ENCODE assay signal across 1 cellular context in the genomic region with DNA sequence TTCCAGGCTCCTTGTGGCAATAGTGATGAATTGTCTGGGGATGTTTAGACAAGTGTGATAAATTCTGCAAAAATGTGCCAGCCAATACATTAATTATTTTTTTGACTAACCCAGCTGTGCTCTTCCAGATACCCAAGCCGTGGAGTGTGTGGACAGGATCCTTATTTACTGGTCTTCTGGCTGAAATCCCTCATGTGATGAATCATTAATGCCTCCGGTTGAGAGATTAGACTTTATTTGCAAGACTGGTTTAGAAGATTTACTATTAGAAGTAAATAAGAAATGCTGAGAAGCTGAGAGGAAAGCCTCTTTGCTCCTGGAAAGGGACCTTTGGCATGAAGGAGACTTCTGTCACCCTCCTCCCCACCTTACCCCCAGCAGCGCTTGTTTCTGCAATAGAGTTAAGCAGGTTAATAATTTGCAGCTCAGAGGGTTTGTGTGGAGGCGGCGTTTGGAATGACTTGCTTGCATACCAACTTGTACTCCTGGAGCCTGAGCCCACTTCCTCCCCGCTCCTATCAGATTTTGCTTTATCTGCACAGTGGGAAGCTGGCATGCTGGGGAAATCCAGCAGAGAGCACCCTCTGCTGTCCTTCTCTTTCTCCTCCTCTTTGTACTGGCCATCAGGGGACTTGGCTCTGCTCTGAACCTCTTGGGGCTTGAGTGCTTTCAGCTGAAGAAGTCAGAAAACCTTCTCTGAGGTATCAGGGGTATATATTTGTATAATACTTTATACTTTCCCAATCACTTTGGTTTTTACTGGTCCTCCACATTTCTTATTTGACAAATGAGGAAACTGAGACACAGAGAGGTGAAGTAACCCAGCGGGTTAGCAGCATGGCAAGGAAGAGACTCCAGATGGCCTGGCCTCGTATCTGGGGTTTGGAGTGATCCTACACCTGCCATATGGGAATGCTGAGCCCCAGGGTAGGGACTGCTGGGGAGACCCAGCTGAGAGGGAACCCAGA.
A peak's percentile ranks its signal among the peaks of the same experiment; 100 is the strongest.
TF ChIP-seq lines count a peak whose summit lies in the region.

No MANE protein-coding gene starts in this region.

TF ChIP-seq in HepG2, 621 proteins besides CTCF, POLR2A, EP300 and RAD21 (continued from another document and continues in another):
- TF ChIP-seq ZNF75D (CRISPR knock-in tag; IDR thresholded peaks at IDR 0.05; ENCODE audit: borderline replicate concordance) = no peak
- TF ChIP-seq PAWR (CRISPR knock-in tag; IDR thresholded peaks at IDR 0.05; ENCODE audit: borderline replicate concordance) = no peak
- TF ChIP-seq ZFP90 (CRISPR knock-in tag; IDR thresholded peaks at IDR 0.05; ENCODE audit: borderline replicate concordance) = no peak
- TF ChIP-seq HNRNPH1 (optimal IDR thresholded peaks at IDR 0.05; ENCODE audit: low read depth, low read length) = no peak
- TF ChIP-seq ZNF253 (CRISPR knock-in tag; IDR thresholded peaks at IDR 0.05; ENCODE audit: borderline replicate concordance) = no peak
- no peak for TF ChIP-seq FOXK2 (IDR thresholded peaks at IDR 0.05)
- TF ChIP-seq PCBP2 (optimal IDR thresholded peaks at IDR 0.05; ENCODE audit: low read depth, low read length, poor library complexity, severe bottlenecking) = no peak
- TF ChIP-seq ZNF282 (IDR thresholded peaks at IDR 0.05; ENCODE audit: partially characterized antibody) = no peak
- no peak for TF ChIP-seq HNRNPK (IDR thresholded peaks at IDR 0.05; ENCODE audit: low read depth, low read length, poor library complexity, severe bottlenecking)
- no peak for TF ChIP-seq EED (CRISPR knock-in tag; IDR thresholded peaks at IDR 0.05)
- TF ChIP-seq SALL2 (CRISPR knock-in tag; IDR thresholded peaks at IDR 0.05) = no peak
- peak; percentile 49; the same call in 1 of the 2 replicates for TF ChIP-seq HDAC2 (CRISPR knock-in tag; IDR thresholded peaks at IDR 0.05)
- no peak for TF ChIP-seq MLLT10 (CRISPR knock-in tag; IDR thresholded peaks at IDR 0.05)
- peak; percentile 53; the same call in 1 of the 2 replicates for TF ChIP-seq RARA (CRISPR knock-in tag; IDR thresholded peaks at IDR 0.05)
- TF ChIP-seq, protein P1, sequence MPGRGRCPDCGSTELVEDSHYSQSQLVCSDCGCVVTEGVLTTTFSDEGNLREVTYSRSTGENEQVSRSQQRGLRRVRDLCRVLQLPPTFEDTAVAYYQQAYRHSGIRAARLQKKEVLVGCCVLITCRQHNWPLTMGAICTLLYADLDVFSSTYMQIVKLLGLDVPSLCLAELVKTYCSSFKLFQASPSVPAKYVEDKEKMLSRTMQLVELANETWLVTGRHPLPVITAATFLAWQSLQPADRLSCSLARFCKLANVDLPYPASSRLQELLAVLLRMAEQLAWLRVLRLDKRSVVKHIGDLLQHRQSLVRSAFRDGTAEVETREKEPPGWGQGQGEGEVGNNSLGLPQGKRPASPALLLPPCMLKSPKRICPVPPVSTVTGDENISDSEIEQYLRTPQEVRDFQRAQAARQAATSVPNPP (CRISPR knock-in tag; IDR thresholded peaks at IDR 0.05) = no peak
- no peak for TF ChIP-seq NPAS2 (CRISPR knock-in tag; IDR thresholded peaks at IDR 0.05; ENCODE audit: borderline replicate concordance)
- TF ChIP-seq, protein P2, sequence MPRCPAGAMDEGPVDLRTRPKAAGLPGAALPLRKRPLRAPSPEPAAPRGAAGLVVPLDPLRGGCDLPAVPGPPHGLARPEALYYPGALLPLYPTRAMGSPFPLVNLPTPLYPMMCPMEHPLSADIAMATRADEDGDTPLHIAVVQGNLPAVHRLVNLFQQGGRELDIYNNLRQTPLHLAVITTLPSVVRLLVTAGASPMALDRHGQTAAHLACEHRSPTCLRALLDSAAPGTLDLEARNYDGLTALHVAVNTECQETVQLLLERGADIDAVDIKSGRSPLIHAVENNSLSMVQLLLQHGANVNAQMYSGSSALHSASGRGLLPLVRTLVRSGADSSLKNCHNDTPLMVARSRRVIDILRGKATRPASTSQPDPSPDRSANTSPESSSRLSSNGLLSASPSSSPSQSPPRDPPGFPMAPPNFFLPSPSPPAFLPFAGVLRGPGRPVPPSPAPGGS (CRISPR knock-in tag; IDR thresholded peaks at IDR 0.05) = 0 out of 2 replicates have a peak, but pooled peaks have one; percentile 34
- TF ChIP-seq ZNF44 (CRISPR knock-in tag; IDR thresholded peaks at IDR 0.05) = no peak
- no peak for TF ChIP-seq ATM (IDR thresholded peaks at IDR 0.05; ENCODE audit: borderline replicate concordance)
- TF ChIP-seq TOE1 (CRISPR knock-in tag; IDR thresholded peaks at IDR 0.05) = no peak
- no peak for TF ChIP-seq GATA4 (IDR thresholded peaks at IDR 0.05; ENCODE audit: borderline replicate concordance, low read depth)
- TF ChIP-seq, protein P3, sequence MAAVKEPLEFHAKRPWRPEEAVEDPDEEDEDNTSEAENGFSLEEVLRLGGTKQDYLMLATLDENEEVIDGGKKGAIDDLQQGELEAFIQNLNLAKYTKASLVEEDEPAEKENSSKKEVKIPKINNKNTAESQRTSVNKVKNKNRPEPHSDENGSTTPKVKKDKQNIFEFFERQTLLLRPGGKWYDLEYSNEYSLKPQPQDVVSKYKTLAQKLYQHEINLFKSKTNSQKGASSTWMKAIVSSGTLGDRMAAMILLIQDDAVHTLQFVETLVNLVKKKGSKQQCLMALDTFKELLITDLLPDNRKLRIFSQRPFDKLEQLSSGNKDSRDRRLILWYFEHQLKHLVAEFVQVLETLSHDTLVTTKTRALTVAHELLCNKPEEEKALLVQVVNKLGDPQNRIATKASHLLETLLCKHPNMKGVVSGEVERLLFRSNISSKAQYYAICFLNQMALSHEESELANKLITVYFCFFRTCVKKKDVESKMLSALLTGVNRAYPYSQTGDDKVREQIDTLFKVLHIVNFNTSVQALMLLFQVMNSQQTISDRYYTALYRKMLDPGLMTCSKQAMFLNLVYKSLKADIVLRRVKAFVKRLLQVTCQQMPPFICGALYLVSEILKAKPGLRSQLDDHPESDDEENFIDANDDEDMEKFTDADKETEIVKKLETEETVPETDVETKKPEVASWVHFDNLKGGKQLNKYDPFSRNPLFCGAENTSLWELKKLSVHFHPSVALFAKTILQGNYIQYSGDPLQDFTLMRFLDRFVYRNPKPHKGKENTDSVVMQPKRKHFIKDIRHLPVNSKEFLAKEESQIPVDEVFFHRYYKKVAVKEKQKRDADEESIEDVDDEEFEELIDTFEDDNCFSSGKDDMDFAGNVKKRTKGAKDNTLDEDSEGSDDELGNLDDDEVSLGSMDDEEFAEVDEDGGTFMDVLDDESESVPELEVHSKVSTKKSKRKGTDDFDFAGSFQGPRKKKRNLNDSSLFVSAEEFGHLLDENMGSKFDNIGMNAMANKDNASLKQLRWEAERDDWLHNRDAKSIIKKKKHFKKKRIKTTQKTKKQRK (IDR thresholded peaks at IDR 0.05; ENCODE audit: low read length) = no peak
- TF ChIP-seq ZNF17 (CRISPR knock-in tag; IDR thresholded peaks at IDR 0.05) = no peak
- no peak for TF ChIP-seq CHCHD3 (CRISPR knock-in tag; IDR thresholded peaks at IDR 0.05)
- TF ChIP-seq, protein P4, sequence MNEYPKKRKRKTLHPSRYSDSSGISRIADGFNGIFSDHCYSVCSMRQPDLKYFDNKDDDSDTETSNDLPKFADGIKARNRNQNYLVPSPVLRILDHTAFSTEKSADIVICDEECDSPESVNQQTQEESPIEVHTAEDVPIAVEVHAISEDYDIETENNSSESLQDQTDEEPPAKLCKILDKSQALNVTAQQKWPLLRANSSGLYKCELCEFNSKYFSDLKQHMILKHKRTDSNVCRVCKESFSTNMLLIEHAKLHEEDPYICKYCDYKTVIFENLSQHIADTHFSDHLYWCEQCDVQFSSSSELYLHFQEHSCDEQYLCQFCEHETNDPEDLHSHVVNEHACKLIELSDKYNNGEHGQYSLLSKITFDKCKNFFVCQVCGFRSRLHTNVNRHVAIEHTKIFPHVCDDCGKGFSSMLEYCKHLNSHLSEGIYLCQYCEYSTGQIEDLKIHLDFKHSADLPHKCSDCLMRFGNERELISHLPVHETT (CRISPR knock-in tag; conservative IDR thresholded peaks at IDR 0.05) = no peak
- TF ChIP-seq, protein P5, sequence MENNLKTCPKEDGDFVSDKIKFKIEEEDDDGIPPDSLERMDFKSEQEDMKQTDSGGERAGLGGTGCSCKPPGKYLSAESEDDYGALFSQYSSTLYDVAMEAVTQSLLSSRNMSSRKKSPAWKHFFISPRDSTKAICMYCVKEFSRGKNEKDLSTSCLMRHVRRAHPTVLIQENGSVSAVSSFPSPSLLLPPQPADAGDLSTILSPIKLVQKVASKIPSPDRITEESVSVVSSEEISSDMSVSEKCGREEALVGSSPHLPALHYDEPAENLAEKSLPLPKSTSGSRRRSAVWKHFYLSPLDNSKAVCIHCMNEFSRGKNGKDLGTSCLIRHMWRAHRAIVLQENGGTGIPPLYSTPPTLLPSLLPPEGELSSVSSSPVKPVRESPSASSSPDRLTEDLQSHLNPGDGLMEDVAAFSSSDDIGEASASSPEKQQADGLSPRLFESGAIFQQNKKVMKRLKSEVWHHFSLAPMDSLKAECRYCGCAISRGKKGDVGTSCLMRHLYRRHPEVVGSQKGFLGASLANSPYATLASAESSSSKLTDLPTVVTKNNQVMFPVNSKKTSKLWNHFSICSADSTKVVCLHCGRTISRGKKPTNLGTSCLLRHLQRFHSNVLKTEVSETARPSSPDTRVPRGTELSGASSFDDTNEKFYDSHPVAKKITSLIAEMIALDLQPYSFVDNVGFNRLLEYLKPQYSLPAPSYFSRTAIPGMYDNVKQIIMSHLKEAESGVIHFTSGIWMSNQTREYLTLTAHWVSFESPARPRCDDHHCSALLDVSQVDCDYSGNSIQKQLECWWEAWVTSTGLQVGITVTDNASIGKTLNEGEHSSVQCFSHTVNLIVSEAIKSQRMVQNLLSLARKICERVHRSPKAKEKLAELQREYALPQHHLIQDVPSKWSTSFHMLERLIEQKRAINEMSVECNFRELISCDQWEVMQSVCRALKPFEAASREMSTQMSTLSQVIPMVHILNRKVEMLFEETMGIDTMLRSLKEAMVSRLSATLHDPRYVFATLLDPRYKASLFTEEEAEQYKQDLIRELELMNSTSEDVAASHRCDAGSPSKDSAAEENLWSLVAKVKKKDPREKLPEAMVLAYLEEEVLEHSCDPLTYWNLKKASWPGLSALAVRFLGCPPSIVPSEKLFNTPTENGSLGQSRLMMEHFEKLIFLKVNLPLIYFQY (CRISPR knock-in tag; IDR thresholded peaks at IDR 0.05; ENCODE audit: borderline replicate concordance) = peak; percentile 65; the same call in 1 of the 2 replicates
- TF ChIP-seq STAG1 (CRISPR knock-in tag; IDR thresholded peaks at IDR 0.05) = peak; percentile 93
- peak; percentile 85 for TF ChIP-seq GATAD2A (CRISPR knock-in tag; IDR thresholded peaks at IDR 0.05)
- no peak for TF ChIP-seq JUN (CRISPR knock-in tag; IDR thresholded peaks at IDR 0.05)
- TF ChIP-seq NFKB2 (CRISPR knock-in tag; IDR thresholded peaks at IDR 0.05; ENCODE audit: borderline replicate concordance) = no peak
- no peak for TF ChIP-seq SATB2 (CRISPR knock-in tag; IDR thresholded peaks at IDR 0.05)
- no peak for TF ChIP-seq ZC3H4 (CRISPR knock-in tag; IDR thresholded peaks at IDR 0.05; ENCODE audit: borderline replicate concordance)
- TF ChIP-seq, protein P6, sequence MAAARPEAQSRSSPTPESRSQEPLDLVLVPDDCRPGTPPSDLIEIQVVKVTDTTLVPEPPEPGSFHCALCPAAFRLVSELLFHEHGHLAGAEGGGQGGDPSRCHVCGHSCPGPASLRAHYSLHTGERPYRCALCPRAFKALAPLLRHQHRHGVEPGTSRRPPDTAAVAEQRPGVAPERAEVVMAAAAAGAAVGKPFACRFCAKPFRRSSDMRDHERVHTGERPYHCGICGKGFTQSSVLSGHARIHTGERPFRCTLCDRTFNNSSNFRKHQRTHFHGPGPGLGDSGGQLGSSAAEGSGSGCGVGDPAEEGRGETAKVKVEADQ (CRISPR knock-in tag; IDR thresholded peaks at IDR 0.05; ENCODE audit: borderline replicate concordance) = 0 out of 2 replicates have a peak, but pooled peaks have one; percentile 32
- TF ChIP-seq NONO (IDR thresholded peaks at IDR 0.05) = no peak
- TF ChIP-seq NONO (CRISPR knock-in tag; conservative IDR thresholded peaks at IDR 0.05) = no peak
- TF ChIP-seq, protein P7, sequence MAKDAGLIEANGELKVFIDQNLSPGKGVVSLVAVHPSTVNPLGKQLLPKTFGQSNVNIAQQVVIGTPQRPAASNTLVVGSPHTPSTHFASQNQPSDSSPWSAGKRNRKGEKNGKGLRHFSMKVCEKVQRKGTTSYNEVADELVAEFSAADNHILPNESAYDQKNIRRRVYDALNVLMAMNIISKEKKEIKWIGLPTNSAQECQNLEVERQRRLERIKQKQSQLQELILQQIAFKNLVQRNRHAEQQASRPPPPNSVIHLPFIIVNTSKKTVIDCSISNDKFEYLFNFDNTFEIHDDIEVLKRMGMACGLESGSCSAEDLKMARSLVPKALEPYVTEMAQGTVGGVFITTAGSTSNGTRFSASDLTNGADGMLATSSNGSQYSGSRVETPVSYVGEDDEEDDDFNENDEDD (CRISPR knock-in tag; IDR thresholded peaks at IDR 0.05; ENCODE audit: borderline replicate concordance) = no peak
- TF ChIP-seq EEA1 (CRISPR knock-in tag; IDR thresholded peaks at IDR 0.05; ENCODE audit: borderline replicate concordance) = no peak
- TF ChIP-seq ZNF670 (CRISPR knock-in tag; IDR thresholded peaks at IDR 0.05; ENCODE audit: borderline replicate concordance) = no peak
- no peak for TF ChIP-seq GLI4 (CRISPR knock-in tag; IDR thresholded peaks at IDR 0.05; ENCODE audit: borderline replicate concordance)
- TF ChIP-seq BCL6 (CRISPR knock-in tag; IDR thresholded peaks at IDR 0.05) = peak; percentile 28; the same call in 1 of the 2 replicates
- TF ChIP-seq, protein P8, sequence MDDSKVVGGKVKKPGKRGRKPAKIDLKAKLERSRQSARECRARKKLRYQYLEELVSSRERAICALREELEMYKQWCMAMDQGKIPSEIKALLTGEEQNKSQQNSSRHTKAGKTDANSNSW (CRISPR knock-in tag; IDR thresholded peaks at IDR 0.05; ENCODE audit: borderline replicate concordance) = no peak
- peak; percentile 84 for TF ChIP-seq ETV5 (CRISPR knock-in tag; IDR thresholded peaks at IDR 0.05; ENCODE audit: borderline replicate concordance)
- TF ChIP-seq NCOA5 (CRISPR knock-in tag; IDR thresholded peaks at IDR 0.05) = no peak
- no peak for TF ChIP-seq HCFC1 (IDR thresholded peaks at IDR 0.05; ENCODE audit: low read depth, low read length)
- TF ChIP-seq, protein P9, sequence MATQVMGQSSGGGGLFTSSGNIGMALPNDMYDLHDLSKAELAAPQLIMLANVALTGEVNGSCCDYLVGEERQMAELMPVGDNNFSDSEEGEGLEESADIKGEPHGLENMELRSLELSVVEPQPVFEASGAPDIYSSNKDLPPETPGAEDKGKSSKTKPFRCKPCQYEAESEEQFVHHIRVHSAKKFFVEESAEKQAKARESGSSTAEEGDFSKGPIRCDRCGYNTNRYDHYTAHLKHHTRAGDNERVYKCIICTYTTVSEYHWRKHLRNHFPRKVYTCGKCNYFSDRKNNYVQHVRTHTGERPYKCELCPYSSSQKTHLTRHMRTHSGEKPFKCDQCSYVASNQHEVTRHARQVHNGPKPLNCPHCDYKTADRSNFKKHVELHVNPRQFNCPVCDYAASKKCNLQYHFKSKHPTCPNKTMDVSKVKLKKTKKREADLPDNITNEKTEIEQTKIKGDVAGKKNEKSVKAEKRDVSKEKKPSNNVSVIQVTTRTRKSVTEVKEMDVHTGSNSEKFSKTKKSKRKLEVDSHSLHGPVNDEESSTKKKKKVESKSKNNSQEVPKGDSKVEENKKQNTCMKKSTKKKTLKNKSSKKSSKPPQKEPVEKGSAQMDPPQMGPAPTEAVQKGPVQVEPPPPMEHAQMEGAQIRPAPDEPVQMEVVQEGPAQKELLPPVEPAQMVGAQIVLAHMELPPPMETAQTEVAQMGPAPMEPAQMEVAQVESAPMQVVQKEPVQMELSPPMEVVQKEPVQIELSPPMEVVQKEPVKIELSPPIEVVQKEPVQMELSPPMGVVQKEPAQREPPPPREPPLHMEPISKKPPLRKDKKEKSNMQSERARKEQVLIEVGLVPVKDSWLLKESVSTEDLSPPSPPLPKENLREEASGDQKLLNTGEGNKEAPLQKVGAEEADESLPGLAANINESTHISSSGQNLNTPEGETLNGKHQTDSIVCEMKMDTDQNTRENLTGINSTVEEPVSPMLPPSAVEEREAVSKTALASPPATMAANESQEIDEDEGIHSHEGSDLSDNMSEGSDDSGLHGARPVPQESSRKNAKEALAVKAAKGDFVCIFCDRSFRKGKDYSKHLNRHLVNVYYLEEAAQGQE (IDR thresholded peaks at IDR 0.05; ENCODE audit: borderline replicate concordance in 1 of 2, low read depth in 1 of 2, low read length in 2 of 2) = no peak
